ENCODE assay signal across 22 cellular contexts in genomic region chr9:82621446-82621845, GRCh38.
A peak's percentile ranks its signal among the peaks of the same experiment; 100 is the strongest.
DNase-seq lines count a peak whose midpoint lies in the region; ATAC-seq and TF ChIP-seq lines count a peak whose summit lies in the region.
"Had no signal": no experiment of that assay in that cellular context is flagged by ENCODE, and none has a peak within 500 bp of the region (broad histone marks: within the 10 kb centered on the region; RNA-seq: fewer than 3 reads in every experiment).

No MANE protein-coding gene starts in this region.

- TF ChIP-seq CTCF in Peyer's patch (IDR thresholded peaks at IDR 0.05) (no peak), transverse colon (IDR thresholded peaks at IDR 0.05) (no peak)

- no peaks in the 10 kb centered on the region for H3K9me3 ChIP-seq in Peyer's patch
- no peaks in the 10 kb centered on the region for H3K9me3 ChIP-seq in transverse colon
- H3K9me3 ChIP-seq: left ventricle myocardium inferior, sigmoid colon, upper lobe of left lung had no signal

- no peak overlapping the region for H3K4me3 ChIP-seq in Peyer's patch
- no peak overlapping the region for H3K4me3 ChIP-seq in transverse colon
- H3K4me3 ChIP-seq: GM23338, left ventricle myocardium inferior, sigmoid colon, SK-N-MC, upper lobe of left lung had no signal

- TF ChIP-seq POLR2A in Peyer's patch (IDR thresholded peaks at IDR 0.05) (no peak), transverse colon (IDR thresholded peaks at IDR 0.05) (no peak)

- peaks cover 14% of the 10 kb centered on the region in 2 donors for H3K9me3 Mint-ChIP-seq in activated naive CD4-positive, alpha-beta T cell treated with anti-CD3 and anti-CD28 coated beads, Interleukin-2, amount 50 U/mL, for 72 hours
- H3K9me3 Mint-ChIP-seq: activated CD4-positive, alpha-beta T cell treated with anti-CD3 and anti-CD28 coated beads, Interleukin-2, amount 10 ng/mL, durations not matched to agents 24 days and 14 days; GM23338 had no signal

- no peak overlapping the region for H3K27ac Mint-ChIP-seq in activated naive CD4-positive, alpha-beta T cell treated with anti-CD3 and anti-CD28 coated beads, Interleukin-2, amount 50 U/mL, for 72 hours
- H3K27ac Mint-ChIP-seq: activated CD4-positive, alpha-beta T cell treated with anti-CD3 and anti-CD28 coated beads, Interleukin-2, amount 10 ng/mL, durations not matched to agents 24 days and 14 days; activated T-cell treated with anti-CD3 and anti-CD28 coated beads, Interleukin-2, amount 50 U/mL, for 72 hours; GM23338; immature natural killer cell had no signal

- intact Hi-C loops in left colon (cut with DNase I, micrococcal nuclease): no loop called here
- intact Hi-C loops in transverse colon (cut with DNase I; ENCODE audit: low total_unique reads): no loop called here

- H3K36me3 Mint-ChIP-seq in activated naive CD4-positive, alpha-beta T cell treated with anti-CD3 and anti-CD28 coated beads, Interleukin-2, amount 50 U/mL, for 72 hours: peaks cover 0 to 7% of the 10 kb centered on the region in 2 donors

- H3K27ac ChIP-seq in Peyer's patch (no peak overlapping the region), transverse colon (no peak overlapping the region)
- H3K27ac ChIP-seq: epithelial cell of prostate, left ventricle myocardium inferior, sigmoid colon, SK-N-MC, upper lobe of left lung, VCaP had no signal

- DNase-seq in NCI-H2029 treated with DMSO at 0.1 percent for 48 hours (lab: John Stamatoyannopoulos, UW) (peak; percentile 86), NCI-H2029 (lab: John Stamatoyannopoulos, UW) (no peak), NCI-H128 (lab: John Stamatoyannopoulos, UW; ENCODE audit: unreplicated experiment) (peak; percentile 32), NCI-H69 (lab: John Stamatoyannopoulos, UW) (peak; percentile 97), left colon (no peak), Peyer's patch (no peak), transverse colon (no peak)
- DNase-seq in activated naive CD4-positive, alpha-beta T cell treated with anti-CD3 and anti-CD28 coated beads, Interleukin-2, amount 50 U/mL, for 72 hours (ENCODE audit: low spot score in 2 of 2): no peak
- DNase-seq: activated CD4-positive, alpha-beta T cell treated with anti-CD3 and anti-CD28 coated beads, Interleukin-2, amount 10 ng/mL, durations not matched to agents 24 days and 14 days; activated naive CD4-positive, alpha-beta T cell treated with anti-CD3 and anti-CD28 coated beads, Interleukin-2, amount 50 U/mL, for 16 hours; activated T-cell treated with anti-CD3 and anti-CD28 coated beads, Interleukin-2, amount 50 U/mL, for 72 hours; anterior cingulate cortex; immature natural killer cell; left ventricle myocardium inferior; midbrain; NCI-H1436; sigmoid colon; upper lobe of left lung had no signal

- H3K36me3 ChIP-seq in Peyer's patch (no peaks in the 10 kb centered on the region), transverse colon (no peaks in the 10 kb centered on the region)
- H3K36me3 ChIP-seq: left ventricle myocardium inferior, sigmoid colon, upper lobe of left lung had no signal

- ATAC-seq in left colon: peak; percentile 30
- ATAC-seq in activated naive CD4-positive, alpha-beta T cell treated with anti-CD3 and anti-CD28 coated beads, Interleukin-2, amount 50 U/mL, for 72 hours: no peak
- ATAC-seq: activated T-cell treated with anti-CD3 and anti-CD28 coated beads, Interleukin-2, amount 50 U/mL, for 72 hours; GM23338 had no signal

- H3K27me3 ChIP-seq in Peyer's patch (no peaks in the 10 kb centered on the region), transverse colon (no peaks in the 10 kb centered on the region)
- H3K27me3 ChIP-seq: sigmoid colon, upper lobe of left lung had no signal

- 60 to 80% methylated on average over 1 of the region's 1 CpG for WGBS in transverse colon (ENCODE audit: low coverage in 1 of 2), 2 donors

- no peak for TF ChIP-seq EP300 in transverse colon (IDR thresholded peaks at IDR 0.05; ENCODE audit: low read depth)

- in situ Hi-C loops in transverse colon (cut with MboI; ENCODE audit: low pct_ligation_motif_present in 1 of 4, low pct_unique_long_range_greater_than_20kb in 1 of 4, low sequenced_read_pairs in 3 of 4): loop anchor here in 3 of 4 donors (25.0 kb wide), 2 partner anchors 759 to 934 kb away; partner anchors contain the start of gene TLE1 (in 2 of the 3)

- H3K4me1 ChIP-seq in Peyer's patch (no peaks in the 10 kb centered on the region), transverse colon (no peaks in the 10 kb centered on the region)
- H3K4me1 ChIP-seq: left ventricle myocardium inferior, sigmoid colon, upper lobe of left lung had no signal

Comparison
In these comparisons a context has a peak if more than half of its experiments do, and no peak if none do; other contexts are left out.
1. DNase-seq: peak in NCI-H2029 treated with DMSO at 0.1 percent for 48 hours (single experiment), NCI-H128 (single experiment) and NCI-H69 (single experiment); none in NCI-H2029 (single experiment), left colon (0 of 2), activated naive CD4-positive, alpha-beta T cell treated with anti-CD3 and anti-CD28 coated beads, Interleukin-2, amount 50 U/mL, for 72 hours (0 of 2), Peyer's patch (0 of 3) and transverse colon (single experiment).